Comparison of ENCODE assay signal across 8 cellular contexts in genomic region chr2:27409321-27410073, GRCh38. TPM values are rescaled to one million over a fixed set of nuclear protein-coding genes. Genes with fewer than 3 reads are reported as not detected.
DNase-seq lines count a peak whose midpoint lies in the region; ATAC-seq and TF ChIP-seq lines count a peak whose summit lies in the region.

TSS of gene PPM1G (minus strand) at chr2:27409591. CDS start at chr2:27409422, 169 bp downstream.

- peak within 1 kb of the TSS; percentile 89 to 99 for H3K4me3 ChIP-seq in right atrium auricular region
- peak within 1 kb of the TSS; percentile 86 to 95 for H3K4me3 ChIP-seq in uterus

- H3K9me3 ChIP-seq in right atrium auricular region (no peaks in the 10 kb centered on the region), uterus (no peaks in the 10 kb centered on the region)

- H3K27me3 ChIP-seq in right atrium auricular region: no peaks in the 10 kb centered on the region
- no peaks in the 10 kb centered on the region for H3K27me3 ChIP-seq in uterus

- TF ChIP-seq CTCF in right atrium auricular region (IDR thresholded peaks at IDR 0.05) (peak in 1 of 2 donors; percentile 12), uterus (IDR thresholded peaks at IDR 0.05) (peak in 1 of 4 experiments; percentile 18)

- TF ChIP-seq POLR2A in GM18505 (IDR thresholded peaks at IDR 0.05; ENCODE audit: borderline replicate concordance, extremely low read depth, insufficient read depth, insufficient read length) (peak; percentile 95), uterus (IDR thresholded peaks at IDR 0.05) (peak in 1 of 2 donors; percentile 59)

- DNase-seq in NCI-H1930 (lab: John Stamatoyannopoulos, UW): peak; percentile 88 to 94
- DNase-seq in anterior cingulate cortex (lab: John Stamatoyannopoulos, UW): peak; percentile 49 to 98 (median 90)
- peak; percentile 90 for DNase-seq in right atrium auricular region (ENCODE audit: low spot score)
- peak; percentile 94 for DNase-seq in putamen (ENCODE audit: low spot score)
- peak; percentile 91 to 96 for DNase-seq in uterus

- ATAC-seq in GM18505 (IDR thresholded peaks at IDR 0.05; ENCODE audit: unreplicated experiment): peak; percentile 89
- ATAC-seq in HG02970 (IDR thresholded peaks at IDR 0.05; ENCODE audit: low FRiP score, unreplicated experiment): peak; percentile 95

- H3K4me1 ChIP-seq in right atrium auricular region: peaks cover 0 to 24% of the 10 kb centered on the region in 2 donors
- peaks cover 6 to 9% of the 10 kb centered on the region in 2 donors for H3K4me1 ChIP-seq in uterus

- H3K36me3 ChIP-seq in right atrium auricular region (no peaks in the 10 kb centered on the region), uterus (no peaks in the 10 kb centered on the region)

- H3K27ac ChIP-seq in right atrium auricular region (peak within 1 kb of the TSS; percentile 83 to 85), uterus (peak within 1 kb of the TSS; percentile 77 to 83)

- intact Hi-C loops in T-helper 2 cell treated with Interferon-gamma antibody and Interleukin-4, amounts not matched to agents 100 ng/mL and 5 ng/mL, for 36 hours (cut with micrococcal nuclease): loop anchor here (1.0 to 10.0 kb wide), 8 partner anchors 19 to 275 kb away; partner anchors contain the start of genes EIF2B4, GTF3C2, IFT172 and NRBP1
- intact Hi-C loops in uterus (cut with DNase I; ENCODE audit: low total_unique reads): no loop called here

RNA-seq across cellular contexts. Expression of gene PPM1G, which starts in this region (rescaled TPM):
- 120 TPM in 2 replicates for total RNA-seq in T-helper 2 cell treated with Interferon-gamma antibody and Interleukin-4, amounts not matched to agents 100 ng/mL and 5 ng/mL, for 36 hours
- total RNA-seq in right atrium auricular region (10 to 100 TPM; 37.7 to 42.4 TPM), uterus (10 to 100 TPM; 15.9 to 54.1 (median 42.2) TPM)

Comparison
In these comparisons a context has a peak if more than half of its experiments do, and no peak if none do; other contexts are left out.
1. Peak in every context shown above with its lines: DNase-seq, ATAC-seq, H3K4me3 ChIP-seq and H3K27ac ChIP-seq.